Comparison of ENCODE assay signal across 1 cellular context in genomic region chr14:96851694-96852381, GRCh38.
TF ChIP-seq lines count a peak whose summit lies in the region.

No MANE protein-coding gene starts in this region.

TF ChIP-seq in WTC11, 78 proteins besides CTCF, POLR2A, EP300 and RAD21 (continued from another document):
- TF ChIP-seq, protein P1, sequence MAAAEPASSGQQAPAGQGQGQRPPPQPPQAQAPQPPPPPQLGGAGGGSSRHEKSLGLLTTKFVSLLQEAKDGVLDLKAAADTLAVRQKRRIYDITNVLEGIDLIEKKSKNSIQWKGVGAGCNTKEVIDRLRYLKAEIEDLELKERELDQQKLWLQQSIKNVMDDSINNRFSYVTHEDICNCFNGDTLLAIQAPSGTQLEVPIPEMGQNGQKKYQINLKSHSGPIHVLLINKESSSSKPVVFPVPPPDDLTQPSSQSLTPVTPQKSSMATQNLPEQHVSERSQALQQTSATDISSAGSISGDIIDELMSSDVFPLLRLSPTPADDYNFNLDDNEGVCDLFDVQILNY (CRISPR knock-in tag; IDR thresholded peaks at IDR 0.05) = no peak
- TF ChIP-seq TP53 (CRISPR knock-in tag; IDR thresholded peaks at IDR 0.05) (no peak), ZNF396 (CRISPR knock-in tag; IDR thresholded peaks at IDR 0.05; ENCODE audit: borderline replicate concordance) (no peak), ZBTB21 (CRISPR knock-in tag; IDR thresholded peaks at IDR 0.05; ENCODE audit: borderline replicate concordance) (no peak), USF2 (CRISPR knock-in tag; IDR thresholded peaks at IDR 0.05) (no peak), GABPB1 (CRISPR knock-in tag; IDR thresholded peaks at IDR 0.05) (no peak), GTF2I (CRISPR knock-in tag; conservative IDR thresholded peaks at IDR 0.05) (no peak), RORB (CRISPR knock-in tag; IDR thresholded peaks at IDR 0.05) (no peak), TEAD1 (CRISPR knock-in tag; IDR thresholded peaks at IDR 0.05) (no peak), ESRRA (CRISPR knock-in tag; IDR thresholded peaks at IDR 0.05; ENCODE audit: borderline replicate concordance) (no peak), NFATC4 (CRISPR knock-in tag; IDR thresholded peaks at IDR 0.05) (no peak)
- TF ChIP-seq, protein P2, sequence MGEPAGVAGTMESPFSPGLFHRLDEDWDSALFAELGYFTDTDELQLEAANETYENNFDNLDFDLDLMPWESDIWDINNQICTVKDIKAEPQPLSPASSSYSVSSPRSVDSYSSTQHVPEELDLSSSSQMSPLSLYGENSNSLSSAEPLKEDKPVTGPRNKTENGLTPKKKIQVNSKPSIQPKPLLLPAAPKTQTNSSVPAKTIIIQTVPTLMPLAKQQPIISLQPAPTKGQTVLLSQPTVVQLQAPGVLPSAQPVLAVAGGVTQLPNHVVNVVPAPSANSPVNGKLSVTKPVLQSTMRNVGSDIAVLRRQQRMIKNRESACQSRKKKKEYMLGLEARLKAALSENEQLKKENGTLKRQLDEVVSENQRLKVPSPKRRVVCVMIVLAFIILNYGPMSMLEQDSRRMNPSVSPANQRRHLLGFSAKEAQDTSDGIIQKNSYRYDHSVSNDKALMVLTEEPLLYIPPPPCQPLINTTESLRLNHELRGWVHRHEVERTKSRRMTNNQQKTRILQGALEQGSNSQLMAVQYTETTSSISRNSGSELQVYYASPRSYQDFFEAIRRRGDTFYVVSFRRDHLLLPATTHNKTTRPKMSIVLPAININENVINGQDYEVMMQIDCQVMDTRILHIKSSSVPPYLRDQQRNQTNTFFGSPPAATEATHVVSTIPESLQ (CRISPR knock-in tag; IDR thresholded peaks at IDR 0.05) = no peak
- TF ChIP-seq, protein P3, sequence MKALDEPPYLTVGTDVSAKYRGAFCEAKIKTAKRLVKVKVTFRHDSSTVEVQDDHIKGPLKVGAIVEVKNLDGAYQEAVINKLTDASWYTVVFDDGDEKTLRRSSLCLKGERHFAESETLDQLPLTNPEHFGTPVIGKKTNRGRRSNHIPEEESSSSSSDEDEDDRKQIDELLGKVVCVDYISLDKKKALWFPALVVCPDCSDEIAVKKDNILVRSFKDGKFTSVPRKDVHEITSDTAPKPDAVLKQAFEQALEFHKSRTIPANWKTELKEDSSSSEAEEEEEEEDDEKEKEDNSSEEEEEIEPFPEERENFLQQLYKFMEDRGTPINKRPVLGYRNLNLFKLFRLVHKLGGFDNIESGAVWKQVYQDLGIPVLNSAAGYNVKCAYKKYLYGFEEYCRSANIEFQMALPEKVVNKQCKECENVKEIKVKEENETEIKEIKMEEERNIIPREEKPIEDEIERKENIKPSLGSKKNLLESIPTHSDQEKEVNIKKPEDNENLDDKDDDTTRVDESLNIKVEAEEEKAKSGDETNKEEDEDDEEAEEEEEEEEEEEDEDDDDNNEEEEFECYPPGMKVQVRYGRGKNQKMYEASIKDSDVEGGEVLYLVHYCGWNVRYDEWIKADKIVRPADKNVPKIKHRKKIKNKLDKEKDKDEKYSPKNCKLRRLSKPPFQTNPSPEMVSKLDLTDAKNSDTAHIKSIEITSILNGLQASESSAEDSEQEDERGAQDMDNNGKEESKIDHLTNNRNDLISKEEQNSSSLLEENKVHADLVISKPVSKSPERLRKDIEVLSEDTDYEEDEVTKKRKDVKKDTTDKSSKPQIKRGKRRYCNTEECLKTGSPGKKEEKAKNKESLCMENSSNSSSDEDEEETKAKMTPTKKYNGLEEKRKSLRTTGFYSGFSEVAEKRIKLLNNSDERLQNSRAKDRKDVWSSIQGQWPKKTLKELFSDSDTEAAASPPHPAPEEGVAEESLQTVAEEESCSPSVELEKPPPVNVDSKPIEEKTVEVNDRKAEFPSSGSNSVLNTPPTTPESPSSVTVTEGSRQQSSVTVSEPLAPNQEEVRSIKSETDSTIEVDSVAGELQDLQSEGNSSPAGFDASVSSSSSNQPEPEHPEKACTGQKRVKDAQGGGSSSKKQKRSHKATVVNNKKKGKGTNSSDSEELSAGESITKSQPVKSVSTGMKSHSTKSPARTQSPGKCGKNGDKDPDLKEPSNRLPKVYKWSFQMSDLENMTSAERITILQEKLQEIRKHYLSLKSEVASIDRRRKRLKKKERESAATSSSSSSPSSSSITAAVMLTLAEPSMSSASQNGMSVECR (CRISPR knock-in tag; IDR thresholded peaks at IDR 0.05; ENCODE audit: borderline replicate concordance) = no peak
- TF ChIP-seq, protein P4, sequence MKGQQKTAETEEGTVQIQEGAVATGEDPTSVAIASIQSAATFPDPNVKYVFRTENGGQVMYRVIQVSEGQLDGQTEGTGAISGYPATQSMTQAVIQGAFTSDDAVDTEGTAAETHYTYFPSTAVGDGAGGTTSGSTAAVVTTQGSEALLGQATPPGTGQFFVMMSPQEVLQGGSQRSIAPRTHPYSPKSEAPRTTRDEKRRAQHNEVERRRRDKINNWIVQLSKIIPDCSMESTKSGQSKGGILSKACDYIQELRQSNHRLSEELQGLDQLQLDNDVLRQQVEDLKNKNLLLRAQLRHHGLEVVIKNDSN (CRISPR knock-in tag; IDR thresholded peaks at IDR 0.05) = no peak
